In the genomic region with DNA sequence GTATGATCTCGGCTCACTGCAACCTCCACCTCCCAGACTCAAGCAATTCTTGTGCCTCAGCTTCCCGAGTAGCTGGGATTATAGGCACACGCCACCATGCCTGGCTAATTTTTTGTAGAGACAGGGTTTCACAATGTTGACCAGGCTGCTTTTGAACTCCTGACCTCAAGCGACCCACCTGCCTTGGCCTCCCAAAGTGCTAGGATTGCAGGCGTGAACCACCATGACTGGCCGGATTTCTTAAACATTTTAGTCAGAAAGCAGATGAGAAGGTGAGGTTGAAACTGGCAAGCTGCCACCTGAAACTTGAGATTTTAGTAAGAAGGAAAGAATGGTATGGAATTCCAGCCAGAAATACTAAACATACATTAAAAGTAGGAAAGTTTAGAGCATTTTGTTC, we compare ENCODE assay signal across 19 cellular contexts. TPM values are rescaled to one million over a fixed set of nuclear protein-coding genes. Genes with fewer than 3 reads are reported as not detected.
A peak's percentile ranks its signal among the peaks of the same experiment; 100 is the strongest.
DNase-seq lines count a peak whose midpoint lies in the region; FAIRE-seq and TF ChIP-seq lines count a peak whose summit lies in the region.
"Had no signal": no experiment of that assay in that cellular context is flagged by ENCODE, and none has a peak within 500 bp of the region (broad histone marks: within the 10 kb centered on the region; RNA-seq: fewer than 3 reads in every experiment).

No MANE protein-coding gene starts in this region.

- TF ChIP-seq RAD21 in Ishikawa (IDR thresholded peaks at IDR 0.05; ENCODE audit: low read depth) = no peak

- H3K4me1 Mint-ChIP-seq in astrocyte (ENCODE audit: low read depth, unreplicated experiment) = no peaks in the 10 kb centered on the region

- no peak for FAIRE-seq in astrocyte (lab: Jason Lieb, UNC)
- FAIRE-seq: endometrium, GM12891 had no signal

- peaks cover 6% of the 10 kb centered on the region for H3K27me3 ChIP-seq in astrocyte (ENCODE audit: insufficient read depth, low read length)

- no peak overlapping the region for H3K27ac Mint-ChIP-seq in astrocyte (ENCODE audit: unreplicated experiment)
- H3K27ac Mint-ChIP-seq: activated naive CD8-positive, alpha-beta T cell treated with anti-CD3 and anti-CD28 coated beads for 36 hours; WTC11 had no signal

- no peaks in the 10 kb centered on the region for H3K27me3 Mint-ChIP-seq in astrocyte (ENCODE audit: low read depth, unreplicated experiment)

- no peak overlapping the region for H3K4me3 Mint-ChIP-seq in astrocyte (ENCODE audit: unreplicated experiment)
- H3K4me3 Mint-ChIP-seq: activated naive CD8-positive, alpha-beta T cell treated with anti-CD3 and anti-CD28 coated beads for 36 hours; WTC11 had no signal

- H3K9me3 ChIP-seq in astrocyte (ENCODE audit: insufficient read depth, low read depth, low read length) = no peaks in the 10 kb centered on the region

- in situ Hi-C loops in ACHN (cut with HindIII; ENCODE audit: low pct_ligation_motif_present, low pct_unique_long_range_greater_than_20kb, low sequenced_read_pairs) = no loop called here

- H3K4me3 ChIP-seq in astrocyte (ENCODE audit: insufficient read depth, low read depth, low read length) = no peak overlapping the region
- H3K4me3 ChIP-seq in fibroblast of the aortic adventitia (ENCODE audit: low read depth, low read length) = no peak overlapping the region
- H3K4me3 ChIP-seq: lung, skin epidermis had no signal

- no peak overlapping the region for H3K4me2 ChIP-seq in astrocyte (ENCODE audit: low read length)

- no peaks in the 10 kb centered on the region for H3K36me3 Mint-ChIP-seq in astrocyte (ENCODE audit: low read depth, unreplicated experiment)

- H4K20me1 ChIP-seq in astrocyte (ENCODE audit: insufficient read depth, low read length) = no peaks in the 10 kb centered on the region

- peak overlapping the region; percentile 44 for H3K27ac ChIP-seq in C4-2B
- no peak overlapping the region for H3K27ac ChIP-seq in astrocyte (ENCODE audit: low read depth, low read length)
- H3K27ac ChIP-seq: skin epidermis had no signal

- peaks cover 3% of the 10 kb centered on the region for H3K9me3 Mint-ChIP-seq in astrocyte (ENCODE audit: unreplicated experiment)
- H3K9me3 Mint-ChIP-seq: activated naive CD8-positive, alpha-beta T cell treated with anti-CD3 and anti-CD28 coated beads for 36 hours had no signal

- H3K36me3 ChIP-seq in astrocyte (ENCODE audit: insufficient read depth, low read length) = no peaks in the 10 kb centered on the region

- H3K9ac ChIP-seq in astrocyte (ENCODE audit: low read length) = no peak overlapping the region

- no peak overlapping the region for H2AFZ ChIP-seq in astrocyte (ENCODE audit: low read depth, low read length)

- no peak for TF ChIP-seq CTCF in C4-2B (conservative IDR thresholded peaks at IDR 0.05)
- TF ChIP-seq CTCF in astrocyte (IDR thresholded peaks at IDR 0.05; ENCODE audit: insufficient read depth, low read depth, low read length) = no peak
- no peak for TF ChIP-seq CTCF in fibroblast of the aortic adventitia (IDR thresholded peaks at IDR 0.05; ENCODE audit: insufficient read depth, low read length)

- DNase-seq in astrocyte (ENCODE audit: low read depth) = peak; percentile 31
- peak; percentile 27 for DNase-seq in fibroblast of the aortic adventitia (ENCODE audit: low read depth)
- no peak for DNase-seq in Ammon's horn (ENCODE audit: low spot score)
- DNase-seq in NCI-H1436 treated with DMSO at 0.1 percent for 48 hours (lab: John Stamatoyannopoulos, UW) = no peak
- no peak for DNase-seq in C1 segment of cervical spinal cord (lab: John Stamatoyannopoulos, UW)
- DNase-seq in ACHN = no peak
- DNase-seq: activated naive CD8-positive, alpha-beta T cell treated with anti-CD3 and anti-CD28 coated beads for 36 hours; GF-D8; NCI-H1105; NCI-H82; posterior cingulate gyrus; stimulated activated CD4-positive, alpha-beta T cell treated with anti-CD3 and anti-CD28 coated beads, Interleukin-4, amount 100 ng/mL, for 24 hours had no signal

- H3K79me2 ChIP-seq in astrocyte (ENCODE audit: insufficient read depth, low read length) = no peaks in the 10 kb centered on the region

- no peak for TF ChIP-seq EP300 in Ishikawa (IDR thresholded peaks at IDR 0.05; ENCODE audit: borderline replicate concordance)

- H3K4me1 ChIP-seq in astrocyte (ENCODE audit: insufficient read depth, low read length) = peaks cover 2% of the 10 kb centered on the region

TF ChIP-seq in Ishikawa, 13 proteins besides CTCF, POLR2A, EP300 and RAD21:
- TF ChIP-seq NFIC (IDR thresholded peaks at IDR 0.05) (peak; percentile 67), FOXM1 (IDR thresholded peaks at IDR 0.05; ENCODE audit: borderline replicate concordance, low read depth) (no peak), TEAD4 (IDR thresholded peaks at IDR 0.05) (peak; percentile 55; the same call in 1 of the 2 replicates)
- TF ChIP-seq, protein P1, sequence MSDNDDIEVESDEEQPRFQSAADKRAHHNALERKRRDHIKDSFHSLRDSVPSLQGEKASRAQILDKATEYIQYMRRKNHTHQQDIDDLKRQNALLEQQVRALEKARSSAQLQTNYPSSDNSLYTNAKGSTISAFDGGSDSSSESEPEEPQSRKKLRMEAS (IDR thresholded peaks at IDR 0.05) = peak; percentile 18; the same call in 1 of the 2 replicates

RNA-seq across cellular contexts. Expression of gene KLHL23, which starts 31.9 kb away (rescaled TPM):
- total RNA-seq in astrocyte (3.3 and 5.9 TPM in 2 replicates), fibroblast of the aortic adventitia (ENCODE audit: low replicate concordance) (0.57 and 2.4 TPM in 2 replicates)

RNA-seq across cellular contexts. Expression of gene SSB, which starts 33.1 kb away (rescaled TPM):
- 151 and 176 TPM in 2 replicates for total RNA-seq in astrocyte
- 98.8 and 141 TPM in 2 replicates for total RNA-seq in fibroblast of the aortic adventitia (ENCODE audit: low replicate concordance)

RNA-seq across cellular contexts. Expression of gene METTL5, which starts 59.2 kb away (rescaled TPM):
- 52.3 and 55.7 TPM in 2 replicates for total RNA-seq in astrocyte
- 44.3 and 76.6 TPM in 2 replicates for total RNA-seq in fibroblast of the aortic adventitia (ENCODE audit: low replicate concordance)

Comparison
In these comparisons a context has a peak if more than half of its experiments do, and no peak if none do; other contexts are left out.
1. DNase-seq: peak in astrocyte (single experiment) and fibroblast of the aortic adventitia (single experiment); none in Ammon's horn (single experiment), NCI-H1436 treated with DMSO at 0.1 percent for 48 hours (single experiment), C1 segment of cervical spinal cord (0 of 14) and ACHN (single experiment).